16 cellular contexts compared by ENCODE assay signal in the genomic region with DNA sequence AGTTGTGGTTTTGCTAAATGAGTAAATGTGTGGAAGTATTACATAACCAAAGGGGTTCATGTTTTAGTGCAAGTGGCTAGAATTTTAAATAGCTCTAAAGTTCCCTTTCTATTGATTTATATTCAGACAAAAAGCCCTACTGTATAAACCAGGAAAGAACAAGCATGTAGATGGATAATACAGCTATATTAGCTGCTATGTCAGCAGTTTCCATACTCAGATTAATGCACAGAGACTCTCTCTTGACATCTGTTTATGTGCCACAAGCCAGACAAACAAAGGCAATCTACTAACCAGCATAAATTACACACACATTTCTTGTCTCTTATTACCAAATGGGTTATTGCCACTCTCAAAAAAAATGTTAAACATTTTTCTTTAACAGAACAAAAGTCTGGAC.
"Had no signal": no experiment of that assay in that cellular context is flagged by ENCODE, and none has a peak within 500 bp of the region (broad histone marks: within the 10 kb centered on the region; RNA-seq: fewer than 3 reads in every experiment).

No MANE protein-coding gene starts in this region.

- H3K9me3 ChIP-seq: ascending aorta, pancreas, stomach, testis, upper lobe of right lung had no signal

- DNase-seq: activated CD4-positive, CD25-positive, alpha-beta regulatory T cell treated with anti-CD3 and anti-CD28 coated beads, Interleukin-2, amount 50 U/mL, for 72 hours; activated naive CD4-positive, alpha-beta T cell treated with anti-CD3 and anti-CD28 coated beads for 36 hours; activated naive CD8-positive, alpha-beta T cell treated with anti-CD3 and anti-CD28 coated beads, Interleukin-2, amount 50 U/mL, for 24 hours; effector memory CD8-positive, alpha-beta T cell; islet precursor cell; pancreas; stimulated activated CD4-positive, alpha-beta T cell treated with anti-CD3 and anti-CD28 coated beads, Interleukin-12 subunit alpha, Interleukin-12 subunit beta, amount 100 ng/mL, for 4 hours; stimulated activated CD4-positive, alpha-beta T cell treated with anti-CD3 and anti-CD28 coated beads, Interleukin-2, amount 100 ng/mL, for 24 hours; stomach; testis; upper lobe of right lung had no signal

- H3K4me1 ChIP-seq: ascending aorta, pancreas, stomach, testis had no signal

- H3K27ac ChIP-seq: ascending aorta, epithelial cell of prostate, pancreas, stomach, testis, upper lobe of right lung had no signal

- H3K27me3 ChIP-seq: ascending aorta, pancreas, stomach, testis, upper lobe of right lung had no signal

- H3K9me3 Mint-ChIP-seq: activated naive CD4-positive, alpha-beta T cell treated with anti-CD3 and anti-CD28 coated beads for 36 hours; activated naive CD8-positive, alpha-beta T cell treated with anti-CD3 and anti-CD28 coated beads, Interleukin-2, amount 50 U/mL, for 24 hours; activated T-helper 2 cell treated with anti-CD3 and anti-CD28 coated beads, Interferon-gamma antibody, Interleukin-2, Interleukin-4, amounts not matched to agents 10 μg/mL and 5 μg/mL and 100 μg/mL, durations not matched to agents 14 hours and 24 hours and 36 hours; dendritic cell treated with granulocyte-macrophage colony-stimulating factor and Interleukin-4, amounts not matched to agents 40 ng/mL and 50 ng/mL, for 4 days; effector memory CD8-positive, alpha-beta T cell; neural crest cell had no signal

- H3K4me3 Mint-ChIP-seq: activated naive CD4-positive, alpha-beta T cell treated with anti-CD3 and anti-CD28 coated beads for 36 hours; activated naive CD8-positive, alpha-beta T cell treated with anti-CD3 and anti-CD28 coated beads, Interleukin-2, amount 50 U/mL, for 24 hours; dendritic cell treated with granulocyte-macrophage colony-stimulating factor and Interleukin-4, amounts not matched to agents 40 ng/mL and 50 ng/mL, for 4 days; effector memory CD8-positive, alpha-beta T cell; neural crest cell had no signal

- H3K27me3 Mint-ChIP-seq: activated naive CD8-positive, alpha-beta T cell treated with anti-CD3 and anti-CD28 coated beads, Interleukin-2, amount 50 U/mL, for 24 hours; dendritic cell treated with granulocyte-macrophage colony-stimulating factor and Interleukin-4, amounts not matched to agents 40 ng/mL and 50 ng/mL, for 4 days; effector memory CD8-positive, alpha-beta T cell had no signal

- H3K27ac Mint-ChIP-seq: activated naive CD4-positive, alpha-beta T cell treated with anti-CD3 and anti-CD28 coated beads for 36 hours; activated naive CD8-positive, alpha-beta T cell treated with anti-CD3 and anti-CD28 coated beads, Interleukin-2, amount 50 U/mL, for 24 hours; activated T-helper 2 cell treated with anti-CD3 and anti-CD28 coated beads, Interferon-gamma antibody, Interleukin-2, Interleukin-4, amounts not matched to agents 10 μg/mL and 5 μg/mL and 100 μg/mL, durations not matched to agents 14 hours and 24 hours and 36 hours; dendritic cell treated with granulocyte-macrophage colony-stimulating factor and Interleukin-4, amounts not matched to agents 40 ng/mL and 50 ng/mL, for 4 days; effector memory CD8-positive, alpha-beta T cell had no signal

- H3K4me3 ChIP-seq: ascending aorta, pancreas, stomach, testis, upper lobe of right lung had no signal

- H3K36me3 ChIP-seq: ascending aorta, pancreas, stomach, upper lobe of right lung had no signal

- ATAC-seq: activated naive CD8-positive, alpha-beta T cell treated with anti-CD3 and anti-CD28 coated beads, Interleukin-2, amount 50 U/mL, for 24 hours; effector memory CD8-positive, alpha-beta T cell; pancreas; upper lobe of right lung had no signal
